ENCODE assay signal across 2 cellular contexts in genomic region chr11:5452712-5453111, GRCh38.
TF ChIP-seq lines count a peak whose summit lies in the region.

No MANE protein-coding gene starts in this region.

TF ChIP-seq in HCT116, 20 proteins besides CTCF, POLR2A, EP300 and RAD21:
- no peak for TF ChIP-seq FOSL1 (IDR thresholded peaks at IDR 0.05; ENCODE audit: low read depth)
- no peak for TF ChIP-seq EZH2phosphoT487 (IDR thresholded peaks at IDR 0.05; ENCODE audit: borderline replicate concordance)
- no peak for TF ChIP-seq JUND (IDR thresholded peaks at IDR 0.05)
- no peak for TF ChIP-seq SRF (IDR thresholded peaks at IDR 0.05; ENCODE audit: low read depth)
- TF ChIP-seq ZNF274 (IDR thresholded peaks at IDR 0.05; ENCODE audit: low read depth, low read length), result no peak
- no peak for TF ChIP-seq CBX3 (IDR thresholded peaks at IDR 0.05; ENCODE audit: low read depth)
- TF ChIP-seq EGR1 (IDR thresholded peaks at IDR 0.05; ENCODE audit: low read depth), result no peak
- no peak for TF ChIP-seq SIN3A (IDR thresholded peaks at IDR 0.05; ENCODE audit: low read depth)
- TF ChIP-seq MAX (IDR thresholded peaks at IDR 0.05), result no peak
- TF ChIP-seq REST (IDR thresholded peaks at IDR 0.05; ENCODE audit: low read depth), result no peak
- TF ChIP-seq ELF1 (IDR thresholded peaks at IDR 0.05; ENCODE audit: borderline replicate concordance, low read depth), result no peak
- TF ChIP-seq EZH2 (IDR thresholded peaks at IDR 0.05), result no peak
- TF ChIP-seq ZFX (IDR thresholded peaks at IDR 0.05), result no peak
- no peak for TF ChIP-seq ATF3 (IDR thresholded peaks at IDR 0.05)
- TF ChIP-seq CEBPB (IDR thresholded peaks at IDR 0.05; ENCODE audit: low read depth), result no peak
- TF ChIP-seq TCF7L2 (IDR thresholded peaks at IDR 0.05; ENCODE audit: borderline replicate concordance, extremely low read depth, insufficient read depth, insufficient read length), result no peak
- TF ChIP-seq POLR2AphosphoS5 (IDR thresholded peaks at IDR 0.05; ENCODE audit: low read depth, low read length), result no peak
- TF ChIP-seq ZBTB33 (IDR thresholded peaks at IDR 0.05; ENCODE audit: extremely low read depth, insufficient replicate concordance, low read length), result no peak
- TF ChIP-seq YY1 (IDR thresholded peaks at IDR 0.05; ENCODE audit: extremely low read depth, insufficient replicate concordance, low read depth, low read length), result no peak
- TF ChIP-seq SP1 (IDR thresholded peaks at IDR 0.05; ENCODE audit: low read depth), result no peak

TF ChIP-seq in SK-N-SH, 30 proteins besides CTCF, POLR2A, EP300 and RAD21:
- TF ChIP-seq FOXJ3 (CRISPR knock-in tag; IDR thresholded peaks at IDR 0.05) (no peak), GABPA (IDR thresholded peaks at IDR 0.05; ENCODE audit: low read depth) (no peak), YY1 (IDR thresholded peaks at IDR 0.05; ENCODE audit: low read depth) (no peak), CHD2 (IDR thresholded peaks at IDR 0.05; ENCODE audit: low read length, partially characterized antibody) (no peak), RCOR1 (IDR thresholded peaks at IDR 0.05; ENCODE audit: low read length) (no peak), SMC3 (IDR thresholded peaks at IDR 0.05; ENCODE audit: low read depth, low read length) (no peak), ZBTB33 (IDR thresholded peaks at IDR 0.05; ENCODE audit: borderline replicate concordance, low read depth) (no peak), JUND (IDR thresholded peaks at IDR 0.05) (no peak), TEAD4 (IDR thresholded peaks at IDR 0.05; ENCODE audit: borderline replicate concordance, insufficient read depth) (no peak), PBX3 (IDR thresholded peaks at IDR 0.05) (no peak), FOXM1 (IDR thresholded peaks at IDR 0.05; ENCODE audit: low read depth) (no peak), RFX5 (IDR thresholded peaks at IDR 0.05; ENCODE audit: low read length) (no peak), POLR2AphosphoS5 (IDR thresholded peaks at IDR 0.05; ENCODE audit: low read depth, low read length) (no peak)
- TF ChIP-seq, protein P1, sequence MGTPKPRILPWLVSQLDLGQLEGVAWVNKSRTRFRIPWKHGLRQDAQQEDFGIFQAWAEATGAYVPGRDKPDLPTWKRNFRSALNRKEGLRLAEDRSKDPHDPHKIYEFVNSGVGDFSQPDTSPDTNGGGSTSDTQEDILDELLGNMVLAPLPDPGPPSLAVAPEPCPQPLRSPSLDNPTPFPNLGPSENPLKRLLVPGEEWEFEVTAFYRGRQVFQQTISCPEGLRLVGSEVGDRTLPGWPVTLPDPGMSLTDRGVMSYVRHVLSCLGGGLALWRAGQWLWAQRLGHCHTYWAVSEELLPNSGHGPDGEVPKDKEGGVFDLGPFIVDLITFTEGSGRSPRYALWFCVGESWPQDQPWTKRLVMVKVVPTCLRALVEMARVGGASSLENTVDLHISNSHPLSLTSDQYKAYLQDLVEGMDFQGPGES (IDR thresholded peaks at IDR 0.05; ENCODE audit: low read depth, low read length), result no peak
